In the genomic region with DNA sequence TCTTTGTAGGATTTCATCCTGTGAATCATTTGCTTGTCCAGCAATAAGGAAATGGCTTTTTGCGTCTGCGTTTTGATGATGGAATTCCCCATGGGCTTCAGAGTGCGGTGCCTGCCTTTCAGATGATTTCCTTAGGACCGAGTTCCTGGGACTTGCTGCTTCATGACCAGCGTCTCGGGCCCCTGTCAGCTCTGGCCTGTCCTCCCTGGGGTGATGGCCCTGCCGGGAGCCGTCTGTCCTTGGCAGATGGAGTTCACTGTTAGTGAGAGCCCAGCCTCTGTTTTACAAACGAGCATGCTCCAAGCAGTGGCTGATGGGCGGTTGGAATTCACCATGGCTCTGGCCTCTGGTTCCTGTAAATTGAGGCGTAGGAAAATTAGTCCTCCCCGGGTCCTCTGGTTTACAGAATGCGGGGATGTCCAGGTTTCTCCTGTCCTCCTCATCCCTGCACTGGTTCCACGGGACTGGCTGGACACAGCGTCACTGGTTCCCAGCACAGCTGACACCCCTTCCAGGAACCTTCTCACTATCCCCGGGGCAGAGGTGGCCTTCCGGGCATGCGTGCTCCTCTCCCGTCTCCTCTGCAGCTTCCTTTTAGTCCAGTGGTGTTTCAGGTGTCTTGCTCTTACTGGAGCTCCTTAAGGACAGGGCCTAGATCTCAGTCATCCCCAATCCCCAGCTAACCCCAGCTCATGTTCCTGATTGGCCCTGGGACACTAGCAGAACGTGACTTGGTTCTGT, we compare ENCODE assay signal across 15 cellular contexts. TPM values are rescaled to one million over a fixed set of nuclear protein-coding genes. Genes with fewer than 3 reads are reported as not detected.
DNase-seq lines count a peak whose midpoint lies in the region; TF ChIP-seq lines count a peak whose summit lies in the region.
"Had no signal": no experiment of that assay in that cellular context is flagged by ENCODE, and none has a peak within 500 bp of the region (broad histone marks: within the 10 kb centered on the region; RNA-seq: fewer than 3 reads in every experiment).

No MANE protein-coding gene starts in this region.

- TF ChIP-seq EP300 in ovary (IDR thresholded peaks at IDR 0.05): no peak

- intact Hi-C loops in CD4-positive, alpha-beta memory T cell (cut with micrococcal nuclease): no loop called here
- intact Hi-C loops in ovary (cut with DNase I): no loop called here

- no peaks in the 10 kb centered on the region for H4K20me1 ChIP-seq in KMS-11 (ENCODE audit: insufficient read depth)

- H3K4me2 ChIP-seq in KMS-11 (no peak overlapping the region), trophoblast cell (ENCODE audit: low read length) (no peak overlapping the region)

- H3K9ac ChIP-seq in KMS-11: no peak overlapping the region
- no peak overlapping the region for H3K9ac ChIP-seq in endodermal cell (ENCODE audit: extremely low read depth, low read length, poor library complexity, severe bottlenecking)
- H3K9ac ChIP-seq in trophoblast cell (ENCODE audit: low read length): no peak overlapping the region

- POLR2A ChIA-PET in CD4-positive, alpha-beta memory T cell (lab: Charles Lee; ENCODE audit: partially characterized antibody): interaction anchor here (0.7 to 5.8 kb wide), 5 partner anchors 17 to 123 kb away, joined by 3 to 65 read pairs (median 45); a partner anchor contains a TSS

- no peak overlapping the region for H3K23ac ChIP-seq in trophoblast cell (ENCODE audit: low read length)

- H3K4me3 ChIP-seq in CD4-positive, alpha-beta memory T cell (ENCODE audit: low read length in 2 of 2): no peak overlapping the region
- H3K4me3 ChIP-seq in KMS-11 (IDR thresholded peaks at IDR 0.05; ENCODE audit: insufficient read depth, low read depth, low read length) (no peak overlapping the region), endodermal cell (ENCODE audit: low read length) (no peak overlapping the region), trophoblast cell (ENCODE audit: low read depth, low read length) (no peak overlapping the region), ovary (no peak overlapping the region)
- H3K4me3 ChIP-seq: HAP-1 had no signal

- 73 to 78% methylated on average over 12 to 20 of the region's 20 CpGs for WGBS in endodermal cell (ENCODE audit: insufficient coverage in 1 of 2, insufficient read length in 1 of 2), 2 experiments
- WGBS in trophoblast cell (ENCODE audit: extremely low coverage, insufficient coverage, insufficient read length): no CpG with 5 or more reads among the region's 20 CpGs
- WGBS in ovary, 3 donors: 64 to 79% (median 75%) methylated on average over 20 of the region's 20 CpGs

- no peaks in the 10 kb centered on the region for H3K36me3 ChIP-seq in CD4-positive, alpha-beta memory T cell (ENCODE audit: insufficient read depth, low read length)
- H3K36me3 ChIP-seq in KMS-11 (ENCODE audit: insufficient read depth): no peaks in the 10 kb centered on the region
- H3K36me3 ChIP-seq in endodermal cell (ENCODE audit: control insufficient read depth, insufficient read depth, low read length): no peaks in the 10 kb centered on the region
- H3K36me3 ChIP-seq in trophoblast cell (ENCODE audit: control insufficient read depth in 1 of 2, insufficient read depth in 2 of 2, low read length in 2 of 2): no peaks in the 10 kb centered on the region
- no peaks in the 10 kb centered on the region for H3K36me3 ChIP-seq in ovary
- H3K36me3 ChIP-seq: HAP-1 had no signal

- H3K9me3 ChIP-seq in CD4-positive, alpha-beta memory T cell (ENCODE audit: control insufficient read depth in 1 of 2, low read length in 2 of 2): no peaks in the 10 kb centered on the region
- H3K9me3 ChIP-seq in endodermal cell (ENCODE audit: control insufficient read depth, low read length): peaks cover 3% of the 10 kb centered on the region
- no peaks in the 10 kb centered on the region for H3K9me3 ChIP-seq in trophoblast cell (ENCODE audit: insufficient read depth, low read depth, low read length)
- H3K9me3 ChIP-seq in ovary: no peaks in the 10 kb centered on the region
- H3K9me3 ChIP-seq: HAP-1 had no signal

- H3K14ac ChIP-seq in trophoblast cell (ENCODE audit: low read length): peak overlapping the region; percentile 79

- H3K4me1 ChIP-seq in CD4-positive, alpha-beta memory T cell (ENCODE audit: insufficient read depth, low read length): peaks cover 67% of the 10 kb centered on the region
- H3K4me1 ChIP-seq in KMS-11 (ENCODE audit: low read depth, poor library complexity, severe bottlenecking) (peaks cover 49% of the 10 kb centered on the region), endodermal cell (ENCODE audit: control insufficient read depth, insufficient read depth, low read length) (peaks cover 11% of the 10 kb centered on the region), trophoblast cell (ENCODE audit: control insufficient read depth in 1 of 2, insufficient read depth in 2 of 2, low read length in 2 of 2) (peaks cover 39 to 42% of the 10 kb centered on the region in 2 experiments), ovary (ENCODE audit: insufficient read depth) (peaks cover 12% of the 10 kb centered on the region)

- H3K79me1 ChIP-seq in trophoblast cell (ENCODE audit: low read length): peaks cover 22% of the 10 kb centered on the region

- peak overlapping the region; percentile 52 for H3K18ac ChIP-seq in trophoblast cell (ENCODE audit: low read length)

- H3K27me3 ChIP-seq in CD4-positive, alpha-beta memory T cell (ENCODE audit: insufficient read depth, low read length): no peaks in the 10 kb centered on the region
- H3K27me3 ChIP-seq in KMS-11 (ENCODE audit: insufficient read depth, low read depth): no peaks in the 10 kb centered on the region
- H3K27me3 ChIP-seq in endodermal cell (ENCODE audit: control insufficient read depth, insufficient read depth, low read length, poor library complexity, severe bottlenecking): no peaks in the 10 kb centered on the region
- no peaks in the 10 kb centered on the region for H3K27me3 ChIP-seq in trophoblast cell (ENCODE audit: insufficient read depth, low read length)
- no peaks in the 10 kb centered on the region for H3K27me3 ChIP-seq in ovary

- H3K36me3 Mint-ChIP-seq in CD4-positive, alpha-beta memory T cell: peaks cover 0 to 4% of the 10 kb centered on the region in 2 donors
- H3K36me3 Mint-ChIP-seq in endodermal cell (ENCODE audit: low read depth): no peaks in the 10 kb centered on the region
- H3K36me3 Mint-ChIP-seq: natural killer cell had no signal

- H3K9me3 Mint-ChIP-seq in CD4-positive, alpha-beta memory T cell: no peaks in the 10 kb centered on the region
- peaks cover 4% of the 10 kb centered on the region for H3K9me3 Mint-ChIP-seq in endodermal cell
- H3K9me3 Mint-ChIP-seq: natural killer cell; stimulated activated memory B cell treated with anti-CD40 and anti-IgM and Interleukin-4, amounts not matched to agents 10 μg/mL and 1 μg/mL and 100 μg/mL, for 72 hours had no signal

- CTCF ChIA-PET in CD4-positive, alpha-beta memory T cell (lab: Charles Lee; ENCODE audit: partially characterized antibody): interaction anchor here (0.7 to 4.9 kb wide), 5 partner anchors 18 to 127 kb away, joined by 4 to 30 read pairs (median 8); no protein-coding TSS in a partner anchor

- H3K27ac Mint-ChIP-seq in CD4-positive, alpha-beta memory T cell: peak overlapping the region; percentile 80 to 98 (median 88)
- H3K27ac Mint-ChIP-seq in endodermal cell: peak overlapping the region; percentile 76
- H3K27ac Mint-ChIP-seq: stimulated activated memory B cell treated with anti-CD40 and anti-IgM and Interleukin-4, amounts not matched to agents 10 μg/mL and 1 μg/mL and 100 μg/mL, for 72 hours had no signal

- peak overlapping the region; percentile 11 for H3K27ac ChIP-seq in CD4-positive, alpha-beta memory T cell (ENCODE audit: low read depth, low read length)
- H3K27ac ChIP-seq in KMS-11 (peak overlapping the region; percentile 82; the same call in 1 of the 2 replicates), endodermal cell (ENCODE audit: low read depth, low read length) (peak overlapping the region; percentile 21), trophoblast cell (ENCODE audit: low read depth, low read length) (no peak overlapping the region), ovary (no peak overlapping the region)

- no peak for DNase-seq in CD4-positive, alpha-beta memory T cell
- peak; percentile 64 for DNase-seq in endodermal cell
- DNase-seq in trophoblast cell: no peak
- no peak for DNase-seq in hippocampal formation (lab: John Stamatoyannopoulos, UW)
- DNase-seq in ovary: no peak
- no peak for DNase-seq in iPS-NIHi7 (ENCODE audit: extremely low spot score)
- no peak for DNase-seq in amniotic stem cell (lab: John Stamatoyannopoulos, UW)
- DNase-seq: activated CD8-positive, alpha-beta memory T cell treated with anti-CD3 and anti-CD28 coated beads for 24 hours; amygdala; erythroblast; natural killer cell; NCI-H1436 treated with DMSO at 0.1 percent for 48 hours had no signal

- peak overlapping the region; percentile 25 for H4K12ac ChIP-seq in trophoblast cell (ENCODE audit: low read depth, low read length)

- peak overlapping the region in 4 of 8 donors; percentile 6 to 59 (median 30) for H3K4me3 Mint-ChIP-seq in CD4-positive, alpha-beta memory T cell
- no peak overlapping the region for H3K4me3 Mint-ChIP-seq in endodermal cell
- H3K4me3 Mint-ChIP-seq: stimulated activated memory B cell treated with anti-CD40 and anti-IgM and Interleukin-4, amounts not matched to agents 10 μg/mL and 1 μg/mL and 100 μg/mL, for 72 hours had no signal

- peak overlapping the region; percentile 82 for H2BK12ac ChIP-seq in trophoblast cell (ENCODE audit: low read length)

- peak overlapping the region; percentile 68 for H4K91ac ChIP-seq in trophoblast cell (ENCODE audit: low read depth, low read length)

- H3K79me2 ChIP-seq in KMS-11 (ENCODE audit: insufficient read depth, low read depth) (peaks cover 7% of the 10 kb centered on the region; the same call in 1 of the 2 replicates), trophoblast cell (ENCODE audit: control insufficient read depth, insufficient read depth, low read length, poor library complexity) (peaks cover 3% of the 10 kb centered on the region)

- H2BK120ac ChIP-seq in trophoblast cell (ENCODE audit: insufficient read depth, low read length, poor library complexity): peak overlapping the region; percentile 65

- no peak overlapping the region for H2AFZ ChIP-seq in KMS-11 (ENCODE audit: low read depth)
- no peak overlapping the region for H2AFZ ChIP-seq in trophoblast cell (ENCODE audit: insufficient read depth, low read length, poor library complexity)

- H2BK5ac ChIP-seq in trophoblast cell (ENCODE audit: low read depth, low read length, poor library complexity): peak overlapping the region; percentile 37

- H3K4ac ChIP-seq in trophoblast cell (ENCODE audit: low read depth, low read length): peak overlapping the region; percentile 38

- TF ChIP-seq CTCF in KMS-11 (conservative IDR thresholded peaks at IDR 0.05; ENCODE audit: low read depth, low read length): no peak
- TF ChIP-seq CTCF in endodermal cell (conservative IDR thresholded peaks at IDR 0.05): no peak
- no peak for TF ChIP-seq CTCF in ovary (IDR thresholded peaks at IDR 0.05)

- peak overlapping the region; percentile 39 for H4K8ac ChIP-seq in trophoblast cell (ENCODE audit: low read depth, low read length)

- no peaks in the 10 kb centered on the region for H3K27me3 Mint-ChIP-seq in CD4-positive, alpha-beta memory T cell
- no peaks in the 10 kb centered on the region for H3K27me3 Mint-ChIP-seq in endodermal cell (ENCODE audit: insufficient read depth)
- H3K27me3 Mint-ChIP-seq: stimulated activated memory B cell treated with anti-CD40 and anti-IgM and Interleukin-4, amounts not matched to agents 10 μg/mL and 1 μg/mL and 100 μg/mL, for 72 hours had no signal

- TF ChIP-seq POLR2A in ovary (IDR thresholded peaks at IDR 0.05): no peak

- H2AK5ac ChIP-seq in trophoblast cell (ENCODE audit: low read length): peak overlapping the region; percentile 87

- H3K4me1 Mint-ChIP-seq in CD4-positive, alpha-beta memory T cell: peaks cover 54 to 83% (median 64%) of the 10 kb centered on the region in 4 donors
- H3K4me1 Mint-ChIP-seq in endodermal cell: peaks cover 41% of the 10 kb centered on the region

RNA-seq across cellular contexts. Expression of a gene that starts 34.9 kb away (rescaled TPM):
- total RNA-seq in CD4-positive, alpha-beta memory T cell: 10 to 100 TPM; 73.7 to 80.7 TPM
- polyA plus RNA-seq in CD4-positive, alpha-beta memory T cell: 10 to 100 TPM; 40.7 to 52.2 TPM
- total RNA-seq in endodermal cell: 10 to 100 TPM; 42.3 to 43.5 TPM
- 40.4 TPM for polyA plus RNA-seq in endodermal cell (2013, experiment 1 of 2)
- polyA plus RNA-seq in endodermal cell (2013, experiment 2 of 2): 42.0 TPM
- polyA plus RNA-seq in trophoblast cell (2013): 21.7 and 21.9 TPM in 2 replicates
- 10 to 100 TPM; 19.9 to 39.6 (median 34.4) TPM for total RNA-seq in ovary
- 10 to 100 TPM; 24.7 to 40.0 TPM for polyA plus RNA-seq in ovary

Comparison
In these comparisons a context has a peak if more than half of its experiments do, and no peak if none do; other contexts are left out.
1. H3K27ac ChIP-seq: peak in CD4-positive, alpha-beta memory T cell (single experiment), KMS-11 (single experiment) and endodermal cell (single experiment); none in trophoblast cell (single experiment) and ovary (0 of 2).